Comparison of ENCODE assay signal across 1 cellular context in genomic region chr7:30027915-30028748, GRCh38.
TF ChIP-seq lines count a peak whose summit lies in the region.

Gene PLEKHA8 (plus strand): TSS chr7:30028412. CDS start chr7:30028763, 351 bp downstream.

TF ChIP-seq in GM12878, 131 proteins besides CTCF, POLR2A, EP300 and RAD21 (continued from another document and continues in another):
- TF ChIP-seq MLLT1 (IDR thresholded peaks at IDR 0.05): peak; percentile 29; the same call in 1 of the 2 replicates
- no peak for TF ChIP-seq USF1 (IDR thresholded peaks at IDR 0.05; ENCODE audit: borderline replicate concordance, extremely low read length, insufficient read depth, low read depth, low read length)
- TF ChIP-seq EGR1 (IDR thresholded peaks at IDR 0.05; ENCODE audit: borderline replicate concordance in 1 of 2, low read depth in 2 of 2, low read length in 2 of 2): peak in 1 of 2 experiments; percentile 66; a peak in 2 of 3 replicates
- TF ChIP-seq HCFC1 (IDR thresholded peaks at IDR 0.05; ENCODE audit: low read length): peak; percentile 89
- TF ChIP-seq SRF (IDR thresholded peaks at IDR 0.05; ENCODE audit: low read depth in 2 of 2, low read length in 2 of 2): peak in 1 of 2 experiments; percentile 58; a peak in 1 of 4 replicates
- peak; percentile 96 for TF ChIP-seq RELB (IDR thresholded peaks at IDR 0.05; ENCODE audit: low read depth)
- TF ChIP-seq POLR2AphosphoS5 (IDR thresholded peaks at IDR 0.05; ENCODE audit: low read length): peak; percentile 75
- TF ChIP-seq IRF4 (IDR thresholded peaks at IDR 0.05; ENCODE audit: low read depth, low read length): 0 out of 2 replicates have a peak, but pooled peaks have one; percentile 47
- TF ChIP-seq TARDBP (IDR thresholded peaks at IDR 0.05; ENCODE audit: borderline replicate concordance): peak; percentile 71; the same call in 1 of the 2 replicates
- TF ChIP-seq CBFB (IDR thresholded peaks at IDR 0.05; ENCODE audit: low read depth): 0 out of 2 replicates have a peak, but pooled peaks have one; percentile 35
- no peak for TF ChIP-seq CUX1 (IDR thresholded peaks at IDR 0.05; ENCODE audit: insufficient replicate concordance, low read depth, low read length)
- peak; percentile 57; the same call in 1 of the 2 replicates for TF ChIP-seq NR2C1 (IDR thresholded peaks at IDR 0.05)
- peak; percentile 81; the same call in 1 of the 2 replicates for TF ChIP-seq SIN3A (IDR thresholded peaks at IDR 0.05; ENCODE audit: low read depth, low read length)
- TF ChIP-seq ZBTB11 (CRISPR knock-in tag; IDR thresholded peaks at IDR 0.05): no peak
- peak; percentile 63; the same call in 1 of the 3 replicates for TF ChIP-seq POU2F2 (IDR thresholded peaks at IDR 0.05; ENCODE audit: borderline replicate concordance, low read depth, low read length)
- TF ChIP-seq IKZF1 (conservative IDR thresholded peaks at IDR 0.05): peak; percentile 97
- 0 out of 2 replicates have a peak, but pooled peaks have one; percentile 31 for TF ChIP-seq TBL1XR1 (IDR thresholded peaks at IDR 0.05; ENCODE audit: low read depth, low read length)
- peak; percentile 79 for TF ChIP-seq NKRF (conservative IDR thresholded peaks at IDR 0.05)
- no peak for TF ChIP-seq FOXM1 (IDR thresholded peaks at IDR 0.05; ENCODE audit: low read depth, low read length)
- no peak for TF ChIP-seq CEBPZ (IDR thresholded peaks at IDR 0.05; ENCODE audit: low read depth, low read length)
- TF ChIP-seq SUPT20H (IDR thresholded peaks at IDR 0.05; ENCODE audit: borderline replicate concordance, control insufficient read depth, low read depth, low read length): no peak
- TF ChIP-seq PAX8 (IDR thresholded peaks at IDR 0.05): no peak
- peak; percentile 14; the same call in 1 of the 2 replicates for TF ChIP-seq ATF7 (IDR thresholded peaks at IDR 0.05; ENCODE audit: low read depth)
- peak; percentile 85; the same call in 1 of the 2 replicates for TF ChIP-seq CBX5 (IDR thresholded peaks at IDR 0.05; ENCODE audit: low read depth)
- TF ChIP-seq TAF1 (IDR thresholded peaks at IDR 0.05; ENCODE audit: borderline replicate concordance, low read depth, low read length): 0 out of 2 replicates have a peak, but pooled peaks have one; percentile 32
- 0 out of 2 replicates have a peak, but pooled peaks have one; percentile 41 for TF ChIP-seq BCLAF1 (IDR thresholded peaks at IDR 0.05)
- peak; percentile 64; the same call in 1 of the 2 replicates for TF ChIP-seq MXI1 (IDR thresholded peaks at IDR 0.05; ENCODE audit: low read depth, low read length)
